1 cellular context compared by ENCODE assay signal in the genomic region with DNA sequence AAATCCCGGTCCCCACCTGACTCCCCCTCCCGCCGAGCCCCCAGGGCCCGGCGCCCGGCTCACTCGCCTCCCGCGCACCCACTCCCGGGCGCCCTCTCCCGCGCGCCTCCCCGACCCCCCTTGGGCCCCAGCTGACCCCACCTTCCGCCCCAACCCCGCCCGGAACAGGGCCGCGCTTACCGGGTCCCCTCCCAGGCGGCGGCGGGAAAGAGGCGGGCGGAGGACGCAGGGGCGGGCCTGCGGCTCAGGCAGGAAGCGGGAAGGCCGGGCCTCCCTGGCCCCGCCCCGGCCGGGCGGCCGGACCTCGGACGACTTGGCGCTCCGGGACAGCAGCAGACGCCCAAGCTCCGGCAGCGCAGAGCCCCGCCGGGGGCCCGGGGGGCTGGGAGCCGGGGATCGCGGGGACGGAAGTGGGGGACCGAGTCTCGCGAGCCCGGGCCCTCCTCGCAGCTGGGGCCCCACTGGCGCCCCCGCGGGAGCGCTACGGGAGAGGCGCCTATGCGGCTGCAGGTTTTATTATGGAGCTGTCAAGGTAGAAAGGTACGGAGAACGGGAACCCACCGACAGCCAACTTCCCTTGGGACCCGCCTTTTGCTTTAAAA.
TF ChIP-seq lines count a peak whose summit lies in the region.

Gene SLC41A3, minus strand, starts transcription at position 212 of the 602 bp plus-strand sequence. CDS start 15,905 bp downstream, outside the sequence.

TF ChIP-seq in K562, 482 proteins besides CTCF, POLR2A, EP300 and RAD21 (continued from another document and continues in another):
- TF ChIP-seq PBX2 (CRISPR knock-in tag; IDR thresholded peaks at IDR 0.05; ENCODE audit: low read depth) (no peak), PBX2 (tag; conservative IDR thresholded peaks at IDR 0.05; ENCODE audit: low read depth) (no peak), SNAPC5 (CRISPR knock-in tag; IDR thresholded peaks at IDR 0.05) (no peak), NCOA1 (IDR thresholded peaks at IDR 0.05; ENCODE audit: low read depth) (no peak), SP2 (IDR thresholded peaks at IDR 0.05; ENCODE audit: extremely low read depth, low read depth, low read length, poor library complexity, severe bottlenecking) (no peak), THAP7 (CRISPR knock-in tag; IDR thresholded peaks at IDR 0.05) (no peak), ZNF41 (CRISPR knock-in tag; conservative IDR thresholded peaks at IDR 0.05) (no peak), MAFK (IDR thresholded peaks at IDR 0.05; ENCODE audit: low read length) (no peak), POLR3G (IDR thresholded peaks at IDR 0.05; ENCODE audit: extremely low read depth, insufficient read length, insufficient replicate concordance) (no peak), GATA2 (CRISPR knock-in tag; IDR thresholded peaks at IDR 0.05) (no peak), CEBPZ (IDR thresholded peaks at IDR 0.05; ENCODE audit: borderline replicate concordance, low read depth, low read length) (no peak), TRIM28 (IDR thresholded peaks at IDR 0.05) (no peak), LEF1 (IDR thresholded peaks at IDR 0.05) (no peak), GTF2B (IDR thresholded peaks at IDR 0.05; ENCODE audit: extremely low read depth, insufficient read length) (no peak), ZNF444 (CRISPR knock-in tag; IDR thresholded peaks at IDR 0.05) (no peak), ZNF592 (IDR thresholded peaks at IDR 0.05) (no peak), ZNF449 (CRISPR knock-in tag; IDR thresholded peaks at IDR 0.05) (no peak), FOXK1 (CRISPR knock-in tag; IDR thresholded peaks at IDR 0.05; ENCODE audit: borderline replicate concordance) (no peak), SMAD4 (CRISPR knock-in tag; conservative IDR thresholded peaks at IDR 0.05) (0 out of 2 replicates have a peak, but pooled peaks have one; percentile 46), ZNF76 (CRISPR knock-in tag; IDR thresholded peaks at IDR 0.05; ENCODE audit: borderline replicate concordance) (no peak), TCF15 (CRISPR knock-in tag; IDR thresholded peaks at IDR 0.05) (no peak), STAT5A (IDR thresholded peaks at IDR 0.05; ENCODE audit: borderline replicate concordance, low read length) (no peak), ZNF263 (CRISPR knock-in tag; IDR thresholded peaks at IDR 0.05; ENCODE audit: borderline replicate concordance) (no peak), TEAD2 (tag; IDR thresholded peaks at IDR 0.05) (no peak)
- TF ChIP-seq, protein P1, sequence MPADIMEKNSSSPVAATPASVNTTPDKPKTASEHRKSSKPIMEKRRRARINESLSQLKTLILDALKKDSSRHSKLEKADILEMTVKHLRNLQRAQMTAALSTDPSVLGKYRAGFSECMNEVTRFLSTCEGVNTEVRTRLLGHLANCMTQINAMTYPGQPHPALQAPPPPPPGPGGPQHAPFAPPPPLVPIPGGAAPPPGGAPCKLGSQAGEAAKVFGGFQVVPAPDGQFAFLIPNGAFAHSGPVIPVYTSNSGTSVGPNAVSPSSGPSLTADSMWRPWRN (IDR thresholded peaks at IDR 0.05; ENCODE audit: low read depth): no peak
- TF ChIP-seq, protein P2, sequence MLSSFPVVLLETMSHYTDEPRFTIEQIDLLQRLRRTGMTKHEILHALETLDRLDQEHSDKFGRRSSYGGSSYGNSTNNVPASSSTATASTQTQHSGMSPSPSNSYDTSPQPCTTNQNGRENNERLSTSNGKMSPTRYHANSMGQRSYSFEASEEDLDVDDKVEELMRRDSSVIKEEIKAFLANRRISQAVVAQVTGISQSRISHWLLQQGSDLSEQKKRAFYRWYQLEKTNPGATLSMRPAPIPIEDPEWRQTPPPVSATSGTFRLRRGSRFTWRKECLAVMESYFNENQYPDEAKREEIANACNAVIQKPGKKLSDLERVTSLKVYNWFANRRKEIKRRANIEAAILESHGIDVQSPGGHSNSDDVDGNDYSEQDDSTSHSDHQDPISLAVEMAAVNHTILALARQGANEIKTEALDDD (IDR thresholded peaks at IDR 0.05): no peak
- TF ChIP-seq, protein P3, sequence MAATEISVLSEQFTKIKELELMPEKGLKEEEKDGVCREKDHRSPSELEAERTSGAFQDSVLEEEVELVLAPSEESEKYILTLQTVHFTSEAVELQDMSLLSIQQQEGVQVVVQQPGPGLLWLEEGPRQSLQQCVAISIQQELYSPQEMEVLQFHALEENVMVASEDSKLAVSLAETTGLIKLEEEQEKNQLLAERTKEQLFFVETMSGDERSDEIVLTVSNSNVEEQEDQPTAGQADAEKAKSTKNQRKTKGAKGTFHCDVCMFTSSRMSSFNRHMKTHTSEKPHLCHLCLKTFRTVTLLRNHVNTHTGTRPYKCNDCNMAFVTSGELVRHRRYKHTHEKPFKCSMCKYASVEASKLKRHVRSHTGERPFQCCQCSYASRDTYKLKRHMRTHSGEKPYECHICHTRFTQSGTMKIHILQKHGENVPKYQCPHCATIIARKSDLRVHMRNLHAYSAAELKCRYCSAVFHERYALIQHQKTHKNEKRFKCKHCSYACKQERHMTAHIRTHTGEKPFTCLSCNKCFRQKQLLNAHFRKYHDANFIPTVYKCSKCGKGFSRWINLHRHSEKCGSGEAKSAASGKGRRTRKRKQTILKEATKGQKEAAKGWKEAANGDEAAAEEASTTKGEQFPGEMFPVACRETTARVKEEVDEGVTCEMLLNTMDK (IDR thresholded peaks at IDR 0.05; ENCODE audit: borderline replicate concordance, insufficient read depth, low read depth, low read length, poor library complexity, severe bottlenecking): peak; percentile 11
